38 cellular contexts compared by ENCODE assay signal in genomic region chr6:84489598-84489997, GRCh38.
"Had no signal": no experiment of that assay in that cellular context is flagged by ENCODE, and none has a peak within 500 bp of the region (broad histone marks: within the 10 kb centered on the region; RNA-seq: fewer than 3 reads in every experiment).

No MANE protein-coding gene starts in this region.

- H3K27me3 ChIP-seq: adrenal gland, ascending aorta, body of pancreas, brain microvascular endothelial cell, breast epithelium, cardiac muscle cell had no signal

- H3K27me3 Mint-ChIP-seq: activated naive CD4-positive, alpha-beta T cell treated with anti-CD3 and anti-CD28 coated beads, Interleukin-2, amount 10 ng/mL, durations not matched to agents 7 days and 5 days; activated naive CD4-positive, alpha-beta T cell treated with anti-CD3 and anti-CD28 coated beads, Interleukin-2, amount 50 U/mL, for 24 hours; activated naive CD8-positive, alpha-beta T cell; activated naive CD8-positive, alpha-beta T cell treated with anti-CD3 and anti-CD28 coated beads for 36 hours; activated naive CD8-positive, alpha-beta T cell treated with anti-CD3 and anti-CD28 coated beads, Interleukin-2, amount 10 ng/mL, durations not matched to agents 7 days and 5 days; activated naive CD8-positive, alpha-beta T cell treated with anti-CD3 and anti-CD28 coated beads, Interleukin-2, amount 50 U/mL, for 24 hours; activated T-cell treated with anti-CD3 and anti-CD28 coated beads, Interleukin-2, amount 50 U/mL, for 24 hours; activated T-helper 17 cell treated with anti-CD3 and anti-CD28 coated beads, Interleukin-2, amount 50 U/mL, for 72 hours; brain; central memory CD8-positive, alpha-beta T cell had no signal

- H3K36me3 ChIP-seq: adrenal gland, ascending aorta, brain microvascular endothelial cell, breast epithelium, cardiac muscle cell had no signal

- H3K27ac Mint-ChIP-seq: activated naive CD4-positive, alpha-beta T cell treated with anti-CD3 and anti-CD28 coated beads for 36 hours; activated naive CD4-positive, alpha-beta T cell treated with anti-CD3 and anti-CD28 coated beads, Interleukin-2, amount 10 ng/mL, durations not matched to agents 7 days and 5 days; activated naive CD4-positive, alpha-beta T cell treated with anti-CD3 and anti-CD28 coated beads, Interleukin-2, amount 50 U/mL, for 24 hours; activated naive CD4-positive, alpha-beta T cell treated with anti-CD3 and anti-CD28 coated beads, Interleukin-2, amount 50 U/mL, for 72 hours; activated naive CD8-positive, alpha-beta T cell; activated naive CD8-positive, alpha-beta T cell treated with anti-CD3 and anti-CD28 coated beads for 36 hours; activated naive CD8-positive, alpha-beta T cell treated with anti-CD3 and anti-CD28 coated beads, Interleukin-2, amount 10 ng/mL, durations not matched to agents 7 days and 5 days; activated naive CD8-positive, alpha-beta T cell treated with anti-CD3 and anti-CD28 coated beads, Interleukin-2, amount 50 U/mL, for 24 hours; activated T-cell treated with anti-CD3 and anti-CD28 coated beads, Interleukin-2, amount 50 U/mL, for 24 hours; activated T-cell treated with anti-CD3 and anti-CD28 coated beads, Interleukin-2, amount 50 U/mL, for 72 hours; activated T-helper 1 cell treated with anti-CD3 and anti-CD28 coated beads, Interleukin-12 subunit alpha, Interleukin-12 subunit beta, Interleukin-2, Interleukin-4 antibody, amounts not matched to agents 30 ng/mL and 10 ng/mL and 1 ng/mL, durations not matched to agents 14 hours and 24 hours and 36 hours; activated T-helper 17 cell treated with anti-CD3 and anti-CD28 coated beads, Interleukin-2, amount 50 U/mL, for 72 hours; activated T-helper 2 cell treated with anti-CD3 and anti-CD28 coated beads, Interferon-gamma antibody, Interleukin-2, Interleukin-4, amounts not matched to agents 10 μg/mL and 5 μg/mL and 100 μg/mL, durations not matched to agents 14 hours and 24 hours and 36 hours; brain had no signal

- H3K36me3 Mint-ChIP-seq: activated naive CD4-positive, alpha-beta T cell treated with anti-CD3 and anti-CD28 coated beads, Interleukin-2, amount 10 ng/mL, durations not matched to agents 7 days and 5 days; activated naive CD4-positive, alpha-beta T cell treated with anti-CD3 and anti-CD28 coated beads, Interleukin-2, amount 50 U/mL, for 24 hours; activated naive CD4-positive, alpha-beta T cell treated with anti-CD3 and anti-CD28 coated beads, Interleukin-2, amount 50 U/mL, for 72 hours; activated naive CD8-positive, alpha-beta T cell; activated naive CD8-positive, alpha-beta T cell treated with anti-CD3 and anti-CD28 coated beads for 36 hours; activated naive CD8-positive, alpha-beta T cell treated with anti-CD3 and anti-CD28 coated beads, Interleukin-2, amount 10 ng/mL, durations not matched to agents 7 days and 5 days; brain had no signal

- H3K9me3 ChIP-seq: adrenal gland, ascending aorta, body of pancreas had no signal

- H3K9me3 Mint-ChIP-seq: activated T-cell treated with anti-CD3 and anti-CD28 coated beads, Interleukin-2, amount 50 U/mL, for 4 hours; activated T-helper 1 cell treated with anti-CD3 and anti-CD28 coated beads, Interleukin-12 subunit alpha, Interleukin-12 subunit beta, Interleukin-2, Interleukin-4 antibody, amounts not matched to agents 30 ng/mL and 10 ng/mL and 1 ng/mL, durations not matched to agents 14 hours and 24 hours and 36 hours; brain; central memory CD8-positive, alpha-beta T cell had no signal

- H3K4me1 ChIP-seq: adrenal gland, body of pancreas, breast epithelium had no signal

- H3K4me3 ChIP-seq: adrenal gland, ascending aorta, body of pancreas, breast epithelium, cardiac muscle cell had no signal

- H3K4me3 Mint-ChIP-seq: activated naive CD4-positive, alpha-beta T cell treated with anti-CD3 and anti-CD28 coated beads for 36 hours; activated naive CD4-positive, alpha-beta T cell treated with anti-CD3 and anti-CD28 coated beads, Interleukin-2, amount 10 ng/mL, durations not matched to agents 7 days and 5 days; activated naive CD4-positive, alpha-beta T cell treated with anti-CD3 and anti-CD28 coated beads, Interleukin-2, amount 50 U/mL, for 24 hours; activated naive CD8-positive, alpha-beta T cell; activated naive CD8-positive, alpha-beta T cell treated with anti-CD3 and anti-CD28 coated beads for 36 hours; activated naive CD8-positive, alpha-beta T cell treated with anti-CD3 and anti-CD28 coated beads, Interleukin-2, amount 10 ng/mL, durations not matched to agents 7 days and 5 days; activated naive CD8-positive, alpha-beta T cell treated with anti-CD3 and anti-CD28 coated beads, Interleukin-2, amount 50 U/mL, for 24 hours; activated T-cell treated with anti-CD3 and anti-CD28 coated beads, Interleukin-2, amount 50 U/mL, for 24 hours; activated T-cell treated with anti-CD3 and anti-CD28 coated beads, Interleukin-2, amount 50 U/mL, for 4 hours; activated T-cell treated with anti-CD3 and anti-CD28 coated beads, Interleukin-2, amount 50 U/mL, for 72 hours; activated T-helper 1 cell treated with anti-CD3 and anti-CD28 coated beads, Interleukin-12 subunit alpha, Interleukin-12 subunit beta, Interleukin-2, Interleukin-4 antibody, amounts not matched to agents 30 ng/mL and 10 ng/mL and 1 ng/mL, durations not matched to agents 14 hours and 24 hours and 36 hours; activated T-helper 17 cell treated with anti-CD3 and anti-CD28 coated beads, Interleukin-2, amount 50 U/mL, for 72 hours; brain; central memory CD8-positive, alpha-beta T cell had no signal

- H3K27ac ChIP-seq: adrenal gland, ascending aorta, body of pancreas, brain microvascular endothelial cell, breast epithelium, cardiac muscle cell had no signal

- DNase-seq: activated effector memory CD4-positive, alpha-beta T cell treated with anti-CD3 and anti-CD28 coated beads, Interleukin-2, amount 50 U/mL, for 16 hours; activated effector memory CD4-positive, alpha-beta T cell treated with Interleukin-2 at 50 U/mL for 16 hours; activated gamma-delta T cell; activated gamma-delta T cell treated with Interleukin-2 at 50 U/mL for 16 hours; activated naive CD4-positive, alpha-beta T cell; activated naive CD4-positive, alpha-beta T cell treated with anti-CD3 and anti-CD28 coated beads for 36 hours; activated naive CD4-positive, alpha-beta T cell treated with anti-CD3 and anti-CD28 coated beads, Interleukin-2, amount 10 ng/mL, durations not matched to agents 7 days and 5 days; activated naive CD4-positive, alpha-beta T cell treated with anti-CD3 and anti-CD28 coated beads, Interleukin-2, amount 50 U/mL, for 16 hours; activated naive CD4-positive, alpha-beta T cell treated with Interleukin-2 at 50 U/mL for 16 hours; activated naive CD8-positive, alpha-beta T cell treated with anti-CD3 and anti-CD28 coated beads for 36 hours; activated naive CD8-positive, alpha-beta T cell treated with anti-CD3 and anti-CD28 coated beads, Interleukin-2, amount 10 ng/mL, durations not matched to agents 7 days and 5 days; activated naive CD8-positive, alpha-beta T cell treated with anti-CD3 and anti-CD28 coated beads, Interleukin-2, amount 50 U/mL, for 24 hours; activated T-cell treated with anti-CD3 and anti-CD28 coated beads, Interleukin-2, amount 50 U/mL, for 1 hour; activated T-cell treated with anti-CD3 and anti-CD28 coated beads, Interleukin-2, amount 50 U/mL, for 24 hours; activated T-cell treated with anti-CD3 and anti-CD28 coated beads, Interleukin-2, amount 50 U/mL, for 4 hours; activated T-cell treated with anti-CD3 and anti-CD28 coated beads, Interleukin-2, amount 50 U/mL, for 48 hours; activated T-cell treated with anti-CD3 and anti-CD28 coated beads, Interleukin-2, amount 50 U/mL, for 72 hours; adrenal gland; amniotic stem cell; amygdala; anterior cingulate cortex; aorta; body of pancreas; brain microvascular endothelial cell; caudate nucleus; central memory CD4-positive, alpha-beta T cell; cerebellar nuclear complex had no signal

- ATAC-seq: activated naive CD4-positive, alpha-beta T cell treated with anti-CD3 and anti-CD28 coated beads, Interleukin-2, amount 50 U/mL, for 72 hours; activated naive CD8-positive, alpha-beta T cell treated with anti-CD3 and anti-CD28 coated beads, Interleukin-2, amount 50 U/mL, for 24 hours; activated T-cell treated with anti-CD3 and anti-CD28 coated beads, Interleukin-2, amount 50 U/mL, for 4 hours; activated T-cell treated with anti-CD3 and anti-CD28 coated beads, Interleukin-2, amount 50 U/mL, for 72 hours; activated T-helper 17 cell treated with anti-CD3 and anti-CD28 coated beads, Interleukin-2, amount 50 U/mL, for 72 hours; body of pancreas had no signal

- H3K4me1 Mint-ChIP-seq: activated naive CD4-positive, alpha-beta T cell treated with anti-CD3 and anti-CD28 coated beads, Interleukin-2, amount 10 ng/mL, durations not matched to agents 7 days and 5 days; activated naive CD4-positive, alpha-beta T cell treated with anti-CD3 and anti-CD28 coated beads, Interleukin-2, amount 50 U/mL, for 24 hours; activated naive CD8-positive, alpha-beta T cell treated with anti-CD3 and anti-CD28 coated beads for 36 hours; activated naive CD8-positive, alpha-beta T cell treated with anti-CD3 and anti-CD28 coated beads, Interleukin-2, amount 10 ng/mL, durations not matched to agents 7 days and 5 days; activated naive CD8-positive, alpha-beta T cell treated with anti-CD3 and anti-CD28 coated beads, Interleukin-2, amount 50 U/mL, for 24 hours; activated T-helper 17 cell treated with anti-CD3 and anti-CD28 coated beads, Interleukin-2, amount 50 U/mL, for 72 hours; brain; central memory CD8-positive, alpha-beta T cell had no signal
